ENCODE assay signal across 8 cellular contexts in the genomic region with DNA sequence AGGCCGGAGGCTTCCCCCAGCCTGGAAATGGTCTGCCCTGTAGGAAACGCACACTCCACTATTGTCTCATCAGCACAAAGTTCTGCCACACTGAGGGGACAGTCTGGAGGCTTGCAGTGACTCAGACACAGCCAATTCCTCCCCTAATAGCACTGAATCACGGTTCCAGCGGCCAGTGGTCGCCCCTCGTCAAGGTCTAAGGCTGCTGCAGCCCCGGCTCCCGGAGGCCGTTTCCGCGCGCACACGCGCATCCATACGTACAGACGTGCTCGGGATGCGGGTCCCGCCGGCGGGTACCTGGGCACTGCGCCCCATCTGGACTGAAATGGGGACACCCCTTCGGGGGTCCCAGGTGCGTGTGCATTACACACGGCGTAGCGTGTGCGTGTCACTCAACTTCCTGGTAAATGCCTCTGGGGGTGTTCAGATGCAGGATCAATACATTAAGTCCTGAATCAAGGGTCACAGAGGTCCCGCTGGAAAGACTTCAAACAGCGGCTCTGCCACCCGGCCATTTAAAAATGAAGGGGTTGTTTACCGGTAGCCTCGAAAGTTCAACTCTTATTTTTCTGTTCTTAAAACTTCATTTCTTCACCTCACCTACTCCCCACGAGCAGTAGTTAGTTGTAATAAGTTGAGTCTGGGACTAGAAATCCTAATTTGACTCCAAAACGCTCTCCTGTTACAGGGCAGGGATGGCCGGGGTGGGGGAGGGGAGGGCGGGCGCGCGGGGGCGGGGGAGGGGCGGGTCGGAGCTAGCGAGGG. TPM values are rescaled to one million over a fixed set of nuclear protein-coding genes. Genes with fewer than 3 reads are reported as not detected.
DNase-seq lines count a peak whose midpoint lies in the region; ATAC-seq and TF ChIP-seq lines count a peak whose summit lies in the region.

No MANE protein-coding gene starts in this region.

- TF ChIP-seq CTCF in foreskin fibroblast (IDR thresholded peaks at IDR 0.05; ENCODE audit: low read depth, low read length), result no peak

- H3K4ac ChIP-seq in neuronal stem cell (ENCODE audit: low read length), result peak overlapping the region; percentile 97

- peak overlapping the region; percentile 85 for H3K14ac ChIP-seq in neuronal stem cell (ENCODE audit: low read length)

- peak overlapping the region; percentile 85 for H3K4me2 ChIP-seq in neuronal stem cell (ENCODE audit: insufficient read depth, low read length, poor library complexity, severe bottlenecking)

- peak overlapping the region; percentile 98 for H2BK5ac ChIP-seq in neuronal stem cell (ENCODE audit: low read length)

- H4K91ac ChIP-seq in neuronal stem cell (ENCODE audit: low read depth, low read length, poor library complexity), result peak overlapping the region; percentile 43

- peak; percentile 72 for DNase-seq in activated CD8-positive, alpha-beta memory T cell treated with anti-CD3 and anti-CD28 coated beads for 24 hours
- DNase-seq in activated CD8-positive, alpha-beta memory T cell treated with anti-CD3 and anti-CD28 coated beads, Interleukin-2, amount 50 U/mL, for 48 hours, result no peak
- DNase-seq in M059J (ENCODE audit: low read depth), result peak; percentile 48
- DNase-seq in activated CD8-positive, alpha-beta T cell treated with anti-CD3 and anti-CD28 coated beads, Interleukin-2, amount 10 ng/mL, durations not matched to agents 7 days and 5 days, result no peak
- DNase-seq in foreskin fibroblast, result peak; percentile 50 to 74
- DNase-seq in neuronal stem cell (ENCODE audit: low spot score), result peak; percentile 70

- peak overlapping the region; percentile 85 for H2AK5ac ChIP-seq in neuronal stem cell (ENCODE audit: low read depth, low read length)

- no CpG with 5 or more reads among the region's 44 CpGs for WGBS in neuronal stem cell (ENCODE audit: extremely low coverage in 2 of 2, insufficient read length in 2 of 2, insufficient replicate concordance in 1 of 2), 2 donors

- H3K4me1 Mint-ChIP-seq in activated CD8-positive, alpha-beta T cell treated with anti-CD3 and anti-CD28 coated beads, Interleukin-2, amount 10 ng/mL, durations not matched to agents 7 days and 5 days (ENCODE audit: low read depth), result peaks cover 32% of the 10 kb centered on the region

- H2BK15ac ChIP-seq in neuronal stem cell (ENCODE audit: low read length), result peak overlapping the region; percentile 90

- no peak overlapping the region for H4K8ac ChIP-seq in neuronal stem cell (ENCODE audit: low read depth, low read length)

- peak overlapping the region; percentile 86 for H3K9ac ChIP-seq in neuronal stem cell (ENCODE audit: low read depth, low read length, poor library complexity)

- POLR2A ChIA-PET in activated CD8-positive, alpha-beta T cell treated with anti-CD3 and anti-CD28 coated beads, Interleukin-2, amount 10 ng/mL, durations not matched to agents 7 days and 5 days (lab: Charles Lee), result no interaction called here

- H3K4me3 ChIP-seq in foreskin fibroblast (ENCODE audit: low read depth in 1 of 2, low read length in 2 of 2) (peak overlapping the region; percentile 84 to 88), neuronal stem cell (ENCODE audit: low read length in 2 of 2) (peak overlapping the region; percentile 76 to 89)

- no peaks in the 10 kb centered on the region for H3K36me3 ChIP-seq in neuronal stem cell (replicated peaks in 1 of 2; ENCODE audit: control insufficient read depth in 2 of 2, insufficient read depth in 2 of 2, low read length in 2 of 2)

- peak overlapping the region; percentile 87 for H2AFZ ChIP-seq in neuronal stem cell (ENCODE audit: low read length)

- peaks cover 49% of the 10 kb centered on the region for H3K27me3 Mint-ChIP-seq in activated CD8-positive, alpha-beta T cell treated with anti-CD3 and anti-CD28 coated beads, Interleukin-2, amount 10 ng/mL, durations not matched to agents 7 days and 5 days (ENCODE audit: low read depth)

- no peaks in the 10 kb centered on the region for H3K9me3 ChIP-seq in neuronal stem cell (replicated peaks in 1 of 2; ENCODE audit: control insufficient read depth in 2 of 2, insufficient read depth in 1 of 2, low read depth in 1 of 2, low read length in 2 of 2)

- H2BK120ac ChIP-seq in neuronal stem cell (ENCODE audit: low read depth, low read length), result peak overlapping the region; percentile 61

- peak overlapping the region; percentile 80 for H3K4me3 Mint-ChIP-seq in activated CD8-positive, alpha-beta T cell treated with anti-CD3 and anti-CD28 coated beads, Interleukin-2, amount 10 ng/mL, durations not matched to agents 7 days and 5 days

- no peak overlapping the region for H2BK12ac ChIP-seq in neuronal stem cell (ENCODE audit: low read length)

- CTCF ChIA-PET in activated CD8-positive, alpha-beta T cell treated with anti-CD3 and anti-CD28 coated beads, Interleukin-2, amount 10 ng/mL, durations not matched to agents 7 days and 5 days (lab: Charles Lee), result no interaction called here

- H3K23ac ChIP-seq in neuronal stem cell (ENCODE audit: low read depth, low read length, poor library complexity), result no peak overlapping the region

- no peak for ATAC-seq in activated CD8-positive, alpha-beta T cell treated with anti-CD3 and anti-CD28 coated beads, Interleukin-2, amount 10 ng/mL, durations not matched to agents 7 days and 5 days
- ATAC-seq in GM18867 (IDR thresholded peaks at IDR 0.05; ENCODE audit: unreplicated experiment), result no peak
- no peak for ATAC-seq in GM19467 (IDR thresholded peaks at IDR 0.05; ENCODE audit: unreplicated experiment)

- peak overlapping the region; percentile 98 for H3K18ac ChIP-seq in neuronal stem cell (ENCODE audit: low read length)

- no peaks in the 10 kb centered on the region for H3K9me3 Mint-ChIP-seq in activated CD8-positive, alpha-beta T cell treated with anti-CD3 and anti-CD28 coated beads, Interleukin-2, amount 10 ng/mL, durations not matched to agents 7 days and 5 days (ENCODE audit: insufficient read depth)

- peaks cover 2% of the 10 kb centered on the region for H3K79me1 ChIP-seq in neuronal stem cell (ENCODE audit: low read depth, low read length)

- H3K27me3 ChIP-seq in neuronal stem cell (ENCODE audit: control insufficient read depth in 3 of 3, insufficient read depth in 3 of 3, low read depth in 1 of 3, low read length in 3 of 3), result no peaks in the 10 kb centered on the region

- H3K36me3 Mint-ChIP-seq in activated CD8-positive, alpha-beta T cell treated with anti-CD3 and anti-CD28 coated beads, Interleukin-2, amount 10 ng/mL, durations not matched to agents 7 days and 5 days (ENCODE audit: low read depth), result peaks cover 2% of the 10 kb centered on the region

- peak overlapping the region; percentile 55 for H3K27ac Mint-ChIP-seq in activated CD8-positive, alpha-beta T cell treated with anti-CD3 and anti-CD28 coated beads, Interleukin-2, amount 10 ng/mL, durations not matched to agents 7 days and 5 days

- H3K27ac ChIP-seq in neuronal stem cell (replicated peaks; ENCODE audit: low read length), result peak overlapping the region; percentile 96

- peaks cover 10 to 16% of the 10 kb centered on the region in 2 donors for H3K4me1 ChIP-seq in neuronal stem cell (ENCODE audit: control insufficient read depth in 2 of 2, insufficient read depth in 1 of 2, low read depth in 1 of 2, low read length in 2 of 2)

RNA-seq across cellular contexts. Expression of a gene that starts 0.6 kb away (rescaled TPM):
- total RNA-seq in M059J (2014; rRNA removed; shearing (Covaris generic)), result 2.6 and 8.9 TPM in 2 replicates
- 1 to 10 TPM; 2.5 to 3.3 TPM for total RNA-seq in activated CD8-positive, alpha-beta T cell treated with anti-CD3 and anti-CD28 coated beads, Interleukin-2, amount 10 ng/mL, durations not matched to agents 7 days and 5 days
- 40.4 TPM for polyA plus RNA-seq in neuronal stem cell (2013, experiment 1 of 2)
- polyA plus RNA-seq in neuronal stem cell (2013, experiment 2 of 2), result 42.5 TPM

Comparison
In these comparisons a context has a peak if more than half of its experiments do, and no peak if none do; other contexts are left out.
1. DNase-seq: peak in activated CD8-positive, alpha-beta memory T cell treated with anti-CD3 and anti-CD28 coated beads for 24 hours (single experiment), M059J (single experiment), foreskin fibroblast (2 of 2) and neuronal stem cell (single experiment); none in activated CD8-positive, alpha-beta memory T cell treated with anti-CD3 and anti-CD28 coated beads, Interleukin-2, amount 50 U/mL, for 48 hours (single experiment) and activated CD8-positive, alpha-beta T cell treated with anti-CD3 and anti-CD28 coated beads, Interleukin-2, amount 10 ng/mL, durations not matched to agents 7 days and 5 days (single experiment).